Comparison of ENCODE assay signal across 17 cellular contexts in genomic region chrX:97315939-97316338, GRCh38.
A peak's percentile ranks its signal among the peaks of the same experiment; 100 is the strongest.
DNase-seq lines count a peak whose midpoint lies in the region; ATAC-seq and TF ChIP-seq lines count a peak whose summit lies in the region.
"Had no signal": no experiment of that assay in that cellular context is flagged by ENCODE, and none has a peak within 500 bp of the region (broad histone marks: within the 10 kb centered on the region; RNA-seq: fewer than 3 reads in every experiment).

No MANE protein-coding gene starts in this region.

- no peaks in the 10 kb centered on the region for H4K20me1 ChIP-seq in hepatocyte (ENCODE audit: insufficient read depth, poor library complexity, severe bottlenecking)

- H3K27ac ChIP-seq in C4-2B = no peak overlapping the region
- no peak overlapping the region for H3K27ac ChIP-seq in Panc1 (ENCODE audit: low read length)
- no peak overlapping the region for H3K27ac ChIP-seq in hepatocyte
- H3K27ac ChIP-seq: gastroesophageal sphincter, PC-9, stomach, VCaP had no signal

- 88% methylated on average over 7 of the region's 7 CpGs for WGBS in hepatocyte (ENCODE audit: low lambda C conversion rate, missing lambda C conversion rate)

- POLR2A ChIA-PET in Panc1 (lab: Charles Lee) = no interaction called here

- H3K27me3 ChIP-seq in Panc1 (ENCODE audit: control insufficient read depth, insufficient read depth, low read length) = no peaks in the 10 kb centered on the region
- no peaks in the 10 kb centered on the region for H3K27me3 ChIP-seq in hepatocyte
- H3K27me3 ChIP-seq: gastroesophageal sphincter, stomach had no signal

- H3K4me2 ChIP-seq in hepatocyte = no peak overlapping the region
- H3K4me2 ChIP-seq: PC-9 had no signal

- intact Hi-C loops in Panc1 (cut with micrococcal nuclease; ENCODE audit: unreplicated experiment) = no loop called here

- in situ Hi-C loops in Panc1 (cut with HindIII; ENCODE audit: low pct_unique_long_range_greater_than_20kb, low sequenced_read_pairs) = no loop called here

- no peaks in the 10 kb centered on the region for H3K9me3 ChIP-seq in Panc1 (ENCODE audit: control insufficient read depth, insufficient read depth, low read depth, low read length)
- H3K9me3 ChIP-seq in hepatocyte (ENCODE audit: low read depth) = no peaks in the 10 kb centered on the region
- H3K9me3 ChIP-seq: gastroesophageal sphincter, HAP-1, stomach had no signal

- ATAC-seq in Panc1 (no peak), GM18907 (IDR thresholded peaks at IDR 0.05; ENCODE audit: unreplicated experiment) (no peak), GM18858 (IDR thresholded peaks at IDR 0.05; ENCODE audit: unreplicated experiment) (no peak), GM21390 (IDR thresholded peaks at IDR 0.05; ENCODE audit: unreplicated experiment) (no peak)
- ATAC-seq: gastroesophageal sphincter; naive thymus-derived CD8-positive, alpha-beta T cell had no signal

- peak; percentile 29 for TF ChIP-seq CTCF in C4-2B (conservative IDR thresholded peaks at IDR 0.05)
- peak; percentile 10; the same call in 1 of the 2 replicates for TF ChIP-seq CTCF in GM12875 (IDR thresholded peaks at IDR 0.05; ENCODE audit: borderline replicate concordance, insufficient read depth, low read depth, low read length)
- peak; percentile 60 for TF ChIP-seq CTCF in Panc1 (IDR thresholded peaks at IDR 0.05)
- peak; percentile 14 for TF ChIP-seq CTCF in hepatocyte (IDR thresholded peaks at IDR 0.05; ENCODE audit: poor library complexity)

- H3K4me3 ChIP-seq in GM12875 (ENCODE audit: low read depth, low read length) (no peak overlapping the region), Panc1 (ENCODE audit: low read depth in 2 of 2, low read length in 2 of 2) (no peak overlapping the region), hepatocyte (no peak overlapping the region)
- H3K4me3 ChIP-seq: gastroesophageal sphincter, HAP-1, PC-9, stomach had no signal

- CTCF ChIA-PET in Panc1 (lab: Charles Lee) = interaction anchor here (0.6 kb wide), 1 partner anchor 544 kb away, joined by 3 read pairs; no protein-coding TSS in a partner anchor

- DNase-seq in Panc1 (ENCODE audit: low read depth, low spot score) = no peak
- no peak for DNase-seq in hepatocyte (ENCODE audit: low spot score)
- no peak for DNase-seq in HuH-7.5 (ENCODE audit: low spot score)
- DNase-seq: KBM-7; naive thymus-derived CD8-positive, alpha-beta T cell; NCI-H446 treated with DMSO at 0.1 percent for 48 hours; PC-9; stomach; SW 1271 had no signal

- no peaks in the 10 kb centered on the region for H3K79me2 ChIP-seq in hepatocyte

- no peaks in the 10 kb centered on the region for H3K36me3 ChIP-seq in Panc1 (ENCODE audit: control insufficient read depth, insufficient read depth, low read length)
- no peaks in the 10 kb centered on the region for H3K36me3 ChIP-seq in hepatocyte (replicated peaks; ENCODE audit: insufficient read depth, low read depth)
- H3K36me3 ChIP-seq: gastroesophageal sphincter, HAP-1, stomach had no signal

- H3K4me1 ChIP-seq in Panc1 (ENCODE audit: control insufficient read depth, insufficient read depth, low read length) (no peaks in the 10 kb centered on the region), hepatocyte (ENCODE audit: insufficient read depth) (no peaks in the 10 kb centered on the region)
- H3K4me1 ChIP-seq: gastroesophageal sphincter, stomach had no signal

- no peak overlapping the region for H2AFZ ChIP-seq in hepatocyte
- H2AFZ ChIP-seq: PC-9 had no signal

- no TSS peak for BruUV-seq in Panc1 (replicated peaks; lab: Mats Ljungman, UMichigan)

- H3K9me2 ChIP-seq in hepatocyte (replicated peaks; ENCODE audit: insufficient read depth) = no peaks in the 10 kb centered on the region

Comparison
In these comparisons a context has a peak if more than half of its experiments do, and no peak if none do; other contexts are left out.
1. CTCF ChIP-seq: peak in every context shown above with its lines; median percentile 60 in Panc1; 29 in C4-2B; 14 in hepatocyte; 10 in GM12875.